ENCODE assay signal across 8 cellular contexts in genomic region chr1:16498573-16499359, GRCh38. TPM values are rescaled to one million over a fixed set of nuclear protein-coding genes. Genes with fewer than 3 reads are reported as not detected.
A peak's percentile ranks its signal among the peaks of the same experiment; 100 is the strongest.
DNase-seq lines count a peak whose midpoint lies in the region; TF ChIP-seq lines count a peak whose summit lies in the region.

No MANE protein-coding gene starts in this region.

- no peaks in the 10 kb centered on the region for H3K36me3 ChIP-seq in HEK293 (ENCODE audit: control insufficient read depth in 2 of 2, insufficient read depth in 1 of 2, low read length in 2 of 2)
- H3K36me3 ChIP-seq in SJSA1: peaks cover 5% of the 10 kb centered on the region; the same call in 1 of the 2 replicates

- H3K4me1 ChIP-seq in HEK293 (ENCODE audit: control insufficient read depth, insufficient read depth, low read length) (no peaks in the 10 kb centered on the region), SJSA1 (replicated peaks) (peaks cover 11% of the 10 kb centered on the region)

- TF ChIP-seq CTCF in HEK293 (tag by site-specific recombination; IDR thresholded peaks at IDR 0.05): no peak

- H3K9me3 ChIP-seq in HEK293 (ENCODE audit: control insufficient read depth, insufficient read depth, low read depth, low read length) (no peaks in the 10 kb centered on the region), SJSA1 (replicated peaks) (peaks cover 4% of the 10 kb centered on the region; the same call in 1 of the 2 replicates)

- POLR2A ChIA-PET in HEK293 (lab: Yijun Ruan, JAX): no interaction called here

- H3K4me3 ChIP-seq in HEK293 (ENCODE audit: low read depth, low read length): peak overlapping the region; percentile 48
- H3K4me3 ChIP-seq in SJSA1: peak overlapping the region; percentile 97

- DNase-seq in GDM1 (lab: John Stamatoyannopoulos, UW): peak; percentile 81
- peak; percentile 44 for DNase-seq in MV-4-11 (lab: John Stamatoyannopoulos, UW)
- DNase-seq in SJSA1 (ENCODE audit: low read depth in 1 of 2, low spot score in 2 of 2): peak; percentile 87 to 94
- peak; percentile 86 for DNase-seq in activated naive CD4-positive, alpha-beta T cell treated with Interleukin-2 at 50 U/mL for 16 hours
- DNase-seq in germinal center (ENCODE audit: low spot score): peak; percentile 95
- DNase-seq in occipital lobe (lab: John Stamatoyannopoulos, UW): peak; percentile 84
- DNase-seq in superior temporal gyrus (ENCODE audit: extremely low spot score): peak; percentile 76

- H3K27ac ChIP-seq in HEK293 (ENCODE audit: extremely low read depth, low read depth, low read length) (peak overlapping the region; percentile 73; the same call in 1 of the 2 replicates), SJSA1 (peak overlapping the region; percentile 31; the same call in 1 of the 2 replicates)

- no peaks in the 10 kb centered on the region for H3K27me3 ChIP-seq in SJSA1 (replicated peaks)

- CTCF ChIA-PET in HEK293 (lab: Yijun Ruan, JAX): no interaction called here

TF ChIP-seq in HEK293, 187 proteins besides CTCF, POLR2A, EP300 and RAD21 (continues in another document):
- TF ChIP-seq ZBTB8A (tag by site-specific recombination; IDR thresholded peaks at IDR 0.05) (peak; percentile 94), ZNF132 (tag by site-specific recombination; IDR thresholded peaks at IDR 0.05; ENCODE audit: borderline replicate concordance) (no peak), HIC1 (tag by site-specific recombination; IDR thresholded peaks at IDR 0.05) (no peak), ZNF148 (tag by site-specific recombination; IDR thresholded peaks at IDR 0.05; ENCODE audit: borderline replicate concordance) (no peak), ZNF837 (tag by site-specific recombination; IDR thresholded peaks at IDR 0.05) (no peak), ATF2 (tag by site-specific recombination; IDR thresholded peaks at IDR 0.05; ENCODE audit: low read depth) (no peak), ZNF707 (tag by site-specific recombination; IDR thresholded peaks at IDR 0.05) (no peak), ZNF302 (tag by site-specific recombination; IDR thresholded peaks at IDR 0.05; ENCODE audit: low read depth) (no peak), ZNF174 (tag by site-specific recombination; IDR thresholded peaks at IDR 0.05) (no peak), OSR2 (tag by site-specific recombination; IDR thresholded peaks at IDR 0.05) (no peak), YY1 (tag by site-specific recombination; IDR thresholded peaks at IDR 0.05) (no peak; the same call in 1 of the 2 replicates), ZNF549 (tag by site-specific recombination; IDR thresholded peaks at IDR 0.05) (no peak), KLF1 (tag by site-specific recombination; IDR thresholded peaks at IDR 0.05) (no peak), ZNF561 (tag by site-specific recombination; IDR thresholded peaks at IDR 0.05; ENCODE audit: borderline replicate concordance) (peak; percentile 82; the same call in 1 of the 2 replicates), ZNF660 (tag by site-specific recombination; IDR thresholded peaks at IDR 0.05) (peak; percentile 60; the same call in 1 of the 2 replicates), ZNF792 (tag by site-specific recombination; IDR thresholded peaks at IDR 0.05) (no peak), KLF10 (tag by site-specific recombination; IDR thresholded peaks at IDR 0.05) (peak; percentile 42; the same call in 1 of the 2 replicates), REST (tag by site-specific recombination; IDR thresholded peaks at IDR 0.05) (no peak), ZNF510 (tag by site-specific recombination; IDR thresholded peaks at IDR 0.05; ENCODE audit: insufficient replicate concordance) (no peak), KLF8 (tag by site-specific recombination; IDR thresholded peaks at IDR 0.05) (peak; percentile 42; the same call in 1 of the 2 replicates), ZNF626 (tag by site-specific recombination; IDR thresholded peaks at IDR 0.05) (no peak; the same call in 1 of the 2 replicates), ZNF692 (tag by site-specific recombination; IDR thresholded peaks at IDR 0.05) (no peak), ZNF596 (tag by site-specific recombination; IDR thresholded peaks at IDR 0.05) (no peak)

RNA-seq across cellular contexts. Expression of gene RNU1-1, which starts 15.3 kb away (rescaled TPM):
- total RNA-seq in SJSA1 (2014; rRNA removed; shearing (Covaris generic)): under 0.01 and 294 TPM in 2 replicates
- total RNA-seq in occipital lobe: under 0.01 TPM

RNA-seq across cellular contexts. Expression of gene NECAP2, which starts 58.2 kb away (rescaled TPM):
- total RNA-seq in SJSA1 (2014; rRNA removed; shearing (Covaris generic)): 129 and 138 TPM in 2 replicates
- total RNA-seq in occipital lobe: 25.9 TPM

Comparison
In these comparisons a context has a peak if more than half of its experiments do, and no peak if none do; other contexts are left out.
1. Peak in every context shown above with its lines: DNase-seq, H3K4me3 ChIP-seq and H3K27ac ChIP-seq.
2. DNase-seq: peak in every context shown above with its lines; median percentile 95 in germinal center; 90 in SJSA1; 86 in activated naive CD4-positive, alpha-beta T cell treated with Interleukin-2 at 50 U/mL for 16 hours; 84 in occipital lobe; 81 in GDM1; 76 in superior temporal gyrus; 44 in MV-4-11.